Comparison of ENCODE assay signal across 1 cellular context in genomic region chr17:42180922-42181850, GRCh38.
TF ChIP-seq lines count a peak whose summit lies in the region.

Gene KCNH4 (minus strand): TSS chr17:42181142. CDS start chr17:42180945, 197 bp downstream.

TF ChIP-seq in K562, 482 proteins besides CTCF, POLR2A, EP300 and RAD21 (continued from another document and continues in another):
- TF ChIP-seq, protein P1, sequence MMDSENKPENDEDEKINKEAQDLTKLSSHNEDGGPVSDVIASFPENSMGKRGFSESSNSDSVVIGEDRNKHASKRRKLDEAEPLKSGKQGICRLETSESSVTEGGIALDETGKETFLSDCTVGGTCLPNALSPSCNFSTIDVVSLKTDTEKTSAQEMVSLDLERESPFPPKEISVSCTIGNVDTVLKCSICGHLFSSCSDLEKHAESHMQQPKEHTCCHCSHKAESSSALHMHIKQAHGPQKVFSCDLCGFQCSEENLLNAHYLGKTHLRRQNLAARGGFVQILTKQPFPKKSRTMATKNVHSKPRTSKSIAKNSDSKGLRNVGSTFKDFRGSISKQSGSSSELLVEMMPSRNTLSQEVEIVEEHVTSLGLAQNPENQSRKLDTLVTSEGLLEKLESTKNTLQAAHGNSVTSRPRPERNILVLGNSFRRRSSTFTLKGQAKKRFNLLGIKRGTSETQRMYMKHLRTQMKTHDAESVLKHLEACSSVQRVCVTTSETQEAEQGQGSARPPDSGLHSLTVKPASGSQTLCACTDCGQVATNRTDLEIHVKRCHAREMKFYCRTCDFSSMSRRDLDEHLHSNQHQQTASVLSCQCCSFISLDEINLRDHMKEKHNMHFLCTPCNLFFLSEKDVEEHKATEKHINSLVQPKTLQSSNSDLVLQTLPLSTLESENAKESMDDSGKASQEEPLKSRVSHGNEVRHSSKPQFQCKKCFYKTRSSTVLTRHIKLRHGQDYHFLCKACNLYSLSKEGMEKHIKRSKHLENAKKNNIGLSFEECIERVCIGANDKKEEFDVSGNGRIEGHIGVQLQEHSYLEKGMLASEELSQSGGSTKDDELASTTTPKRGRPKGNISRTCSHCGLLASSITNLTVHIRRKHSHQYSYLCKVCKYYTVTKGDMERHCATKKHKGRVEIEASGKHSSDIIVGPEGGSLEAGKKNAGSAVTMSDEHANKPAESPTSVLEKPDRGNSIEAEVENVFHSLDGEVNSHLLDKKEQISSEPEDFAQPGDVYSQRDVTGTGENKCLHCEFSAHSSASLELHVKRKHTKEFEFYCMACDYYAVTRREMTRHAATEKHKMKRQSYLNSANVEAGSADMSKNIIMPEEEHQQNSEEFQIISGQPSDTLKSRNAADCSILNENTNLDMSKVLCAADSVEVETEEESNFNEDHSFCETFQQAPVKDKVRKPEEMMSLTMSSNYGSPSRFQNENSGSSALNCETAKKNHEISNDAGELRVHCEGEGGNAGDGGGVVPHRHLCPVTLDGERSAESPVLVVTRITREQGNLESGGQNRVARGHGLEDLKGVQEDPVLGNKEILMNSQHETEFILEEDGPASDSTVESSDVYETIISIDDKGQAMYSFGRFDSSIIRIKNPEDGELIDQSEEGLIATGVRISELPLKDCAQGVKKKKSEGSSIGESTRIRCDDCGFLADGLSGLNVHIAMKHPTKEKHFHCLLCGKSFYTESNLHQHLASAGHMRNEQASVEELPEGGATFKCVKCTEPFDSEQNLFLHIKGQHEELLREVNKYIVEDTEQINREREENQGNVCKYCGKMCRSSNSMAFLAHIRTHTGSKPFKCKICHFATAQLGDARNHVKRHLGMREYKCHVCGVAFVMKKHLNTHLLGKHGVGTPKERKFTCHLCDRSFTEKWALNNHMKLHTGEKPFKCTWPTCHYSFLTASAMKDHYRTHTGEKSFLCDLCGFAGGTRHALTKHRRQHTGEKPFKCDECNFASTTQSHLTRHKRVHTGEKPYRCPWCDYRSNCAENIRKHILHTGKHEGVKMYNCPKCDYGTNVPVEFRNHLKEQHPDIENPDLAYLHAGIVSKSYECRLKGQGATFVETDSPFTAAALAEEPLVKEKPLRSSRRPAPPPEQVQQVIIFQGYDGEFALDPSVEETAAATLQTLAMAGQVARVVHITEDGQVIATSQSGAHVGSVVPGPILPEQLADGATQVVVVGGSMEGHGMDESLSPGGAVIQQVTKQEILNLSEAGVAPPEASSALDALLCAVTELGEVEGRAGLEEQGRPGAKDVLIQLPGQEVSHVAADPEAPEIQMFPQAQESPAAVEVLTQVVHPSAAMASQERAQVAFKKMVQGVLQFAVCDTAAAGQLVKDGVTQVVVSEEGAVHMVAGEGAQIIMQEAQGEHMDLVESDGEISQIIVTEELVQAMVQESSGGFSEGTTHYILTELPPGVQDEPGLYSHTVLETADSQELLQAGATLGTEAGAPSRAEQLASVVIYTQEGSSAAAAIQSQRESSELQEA (IDR thresholded peaks at IDR 0.05; ENCODE audit: low read depth) = no peak
- TF ChIP-seq, protein P2, sequence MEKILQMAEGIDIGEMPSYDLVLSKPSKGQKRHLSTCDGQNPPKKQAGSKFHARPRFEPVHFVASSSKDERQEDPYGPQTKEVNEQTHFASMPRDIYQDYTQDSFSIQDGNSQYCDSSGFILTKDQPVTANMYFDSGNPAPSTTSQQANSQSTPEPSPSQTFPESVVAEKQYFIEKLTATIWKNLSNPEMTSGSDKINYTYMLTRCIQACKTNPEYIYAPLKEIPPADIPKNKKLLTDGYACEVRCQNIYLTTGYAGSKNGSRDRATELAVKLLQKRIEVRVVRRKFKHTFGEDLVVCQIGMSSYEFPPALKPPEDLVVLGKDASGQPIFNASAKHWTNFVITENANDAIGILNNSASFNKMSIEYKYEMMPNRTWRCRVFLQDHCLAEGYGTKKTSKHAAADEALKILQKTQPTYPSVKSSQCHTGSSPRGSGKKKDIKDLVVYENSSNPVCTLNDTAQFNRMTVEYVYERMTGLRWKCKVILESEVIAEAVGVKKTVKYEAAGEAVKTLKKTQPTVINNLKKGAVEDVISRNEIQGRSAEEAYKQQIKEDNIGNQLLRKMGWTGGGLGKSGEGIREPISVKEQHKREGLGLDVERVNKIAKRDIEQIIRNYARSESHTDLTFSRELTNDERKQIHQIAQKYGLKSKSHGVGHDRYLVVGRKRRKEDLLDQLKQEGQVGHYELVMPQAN (IDR thresholded peaks at IDR 0.05; ENCODE audit: borderline replicate concordance) = peak; percentile 76
- no peak for TF ChIP-seq NFE2 (IDR thresholded peaks at IDR 0.05; ENCODE audit: low read depth)
- peak; percentile 33; the same call in 1 of the 2 replicates for TF ChIP-seq ARID1B (IDR thresholded peaks at IDR 0.05)
- no peak for TF ChIP-seq NCOA1 (IDR thresholded peaks at IDR 0.05; ENCODE audit: low read depth)
- no peak for TF ChIP-seq PML (IDR thresholded peaks at IDR 0.05; ENCODE audit: low read length)
- peak in 1 of 2 experiments; percentile 59; a peak in 1 of 4 replicates for TF ChIP-seq TBL1XR1 (IDR thresholded peaks at IDR 0.05; ENCODE audit: low read length in 2 of 2)
- no peak for TF ChIP-seq POLR2H (tag; IDR thresholded peaks at IDR 0.05; ENCODE audit: low read depth)
- peak; percentile 84 for TF ChIP-seq RAD51 (IDR thresholded peaks at IDR 0.05; ENCODE audit: borderline replicate concordance, low read depth)
- TF ChIP-seq, protein P3, sequence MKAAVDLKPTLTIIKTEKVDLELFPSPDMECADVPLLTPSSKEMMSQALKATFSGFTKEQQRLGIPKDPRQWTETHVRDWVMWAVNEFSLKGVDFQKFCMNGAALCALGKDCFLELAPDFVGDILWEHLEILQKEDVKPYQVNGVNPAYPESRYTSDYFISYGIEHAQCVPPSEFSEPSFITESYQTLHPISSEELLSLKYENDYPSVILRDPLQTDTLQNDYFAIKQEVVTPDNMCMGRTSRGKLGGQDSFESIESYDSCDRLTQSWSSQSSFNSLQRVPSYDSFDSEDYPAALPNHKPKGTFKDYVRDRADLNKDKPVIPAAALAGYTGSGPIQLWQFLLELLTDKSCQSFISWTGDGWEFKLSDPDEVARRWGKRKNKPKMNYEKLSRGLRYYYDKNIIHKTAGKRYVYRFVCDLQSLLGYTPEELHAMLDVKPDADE (conservative IDR thresholded peaks at IDR 0.05; ENCODE audit: control insufficient read depth, low read depth, low read length) = peak; percentile 25; the same call in 1 of the 2 replicates
- TF ChIP-seq USF2 (CRISPR knock-in tag; IDR thresholded peaks at IDR 0.05) = peak; percentile 88
- TF ChIP-seq ZNF436 (CRISPR knock-in tag; IDR thresholded peaks at IDR 0.05) = no peak
- TF ChIP-seq XRCC5 (IDR thresholded peaks at IDR 0.05; ENCODE audit: low read depth, low read length) = peak; percentile 95; the same call in 1 of the 2 replicates
- TF ChIP-seq MECOM (CRISPR knock-in tag; IDR thresholded peaks at IDR 0.05) = no peak
- TF ChIP-seq, protein P4, sequence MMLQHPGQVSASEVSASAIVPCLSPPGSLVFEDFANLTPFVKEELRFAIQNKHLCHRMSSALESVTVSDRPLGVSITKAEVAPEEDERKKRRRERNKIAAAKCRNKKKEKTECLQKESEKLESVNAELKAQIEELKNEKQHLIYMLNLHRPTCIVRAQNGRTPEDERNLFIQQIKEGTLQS (IDR thresholded peaks at IDR 0.05) = no peak
- TF ChIP-seq, protein P4 (CRISPR knock-in tag; conservative IDR thresholded peaks at IDR 0.05) = peak; percentile 95
- 0 out of 2 replicates have a peak, but pooled peaks have one; percentile 18 for TF ChIP-seq ZNF175 (CRISPR knock-in tag; IDR thresholded peaks at IDR 0.05; ENCODE audit: low read depth)
- peak; percentile 73 to 87; a peak in 2 of 4 replicates for TF ChIP-seq SIN3A (IDR thresholded peaks at IDR 0.05; ENCODE audit: borderline replicate concordance in 2 of 2, control insufficient read depth in 1 of 2, low read depth in 2 of 2, low read length in 2 of 2)
- TF ChIP-seq, protein P5, sequence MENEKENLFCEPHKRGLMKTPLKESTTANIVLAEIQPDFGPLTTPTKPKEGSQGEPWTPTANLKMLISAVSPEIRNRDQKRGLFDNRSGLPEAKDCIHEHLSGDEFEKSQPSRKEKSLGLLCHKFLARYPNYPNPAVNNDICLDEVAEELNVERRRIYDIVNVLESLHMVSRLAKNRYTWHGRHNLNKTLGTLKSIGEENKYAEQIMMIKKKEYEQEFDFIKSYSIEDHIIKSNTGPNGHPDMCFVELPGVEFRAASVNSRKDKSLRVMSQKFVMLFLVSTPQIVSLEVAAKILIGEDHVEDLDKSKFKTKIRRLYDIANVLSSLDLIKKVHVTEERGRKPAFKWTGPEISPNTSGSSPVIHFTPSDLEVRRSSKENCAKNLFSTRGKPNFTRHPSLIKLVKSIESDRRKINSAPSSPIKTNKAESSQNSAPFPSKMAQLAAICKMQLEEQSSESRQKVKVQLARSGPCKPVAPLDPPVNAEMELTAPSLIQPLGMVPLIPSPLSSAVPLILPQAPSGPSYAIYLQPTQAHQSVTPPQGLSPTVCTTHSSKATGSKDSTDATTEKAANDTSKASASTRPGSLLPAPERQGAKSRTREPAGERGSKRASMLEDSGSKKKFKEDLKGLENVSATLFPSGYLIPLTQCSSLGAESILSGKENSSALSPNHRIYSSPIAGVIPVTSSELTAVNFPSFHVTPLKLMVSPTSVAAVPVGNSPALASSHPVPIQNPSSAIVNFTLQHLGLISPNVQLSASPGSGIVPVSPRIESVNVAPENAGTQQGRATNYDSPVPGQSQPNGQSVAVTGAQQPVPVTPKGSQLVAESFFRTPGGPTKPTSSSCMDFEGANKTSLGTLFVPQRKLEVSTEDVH (IDR thresholded peaks at IDR 0.05; ENCODE audit: low read depth, partially characterized antibody) = peak; percentile 99
- TF ChIP-seq, protein P6, sequence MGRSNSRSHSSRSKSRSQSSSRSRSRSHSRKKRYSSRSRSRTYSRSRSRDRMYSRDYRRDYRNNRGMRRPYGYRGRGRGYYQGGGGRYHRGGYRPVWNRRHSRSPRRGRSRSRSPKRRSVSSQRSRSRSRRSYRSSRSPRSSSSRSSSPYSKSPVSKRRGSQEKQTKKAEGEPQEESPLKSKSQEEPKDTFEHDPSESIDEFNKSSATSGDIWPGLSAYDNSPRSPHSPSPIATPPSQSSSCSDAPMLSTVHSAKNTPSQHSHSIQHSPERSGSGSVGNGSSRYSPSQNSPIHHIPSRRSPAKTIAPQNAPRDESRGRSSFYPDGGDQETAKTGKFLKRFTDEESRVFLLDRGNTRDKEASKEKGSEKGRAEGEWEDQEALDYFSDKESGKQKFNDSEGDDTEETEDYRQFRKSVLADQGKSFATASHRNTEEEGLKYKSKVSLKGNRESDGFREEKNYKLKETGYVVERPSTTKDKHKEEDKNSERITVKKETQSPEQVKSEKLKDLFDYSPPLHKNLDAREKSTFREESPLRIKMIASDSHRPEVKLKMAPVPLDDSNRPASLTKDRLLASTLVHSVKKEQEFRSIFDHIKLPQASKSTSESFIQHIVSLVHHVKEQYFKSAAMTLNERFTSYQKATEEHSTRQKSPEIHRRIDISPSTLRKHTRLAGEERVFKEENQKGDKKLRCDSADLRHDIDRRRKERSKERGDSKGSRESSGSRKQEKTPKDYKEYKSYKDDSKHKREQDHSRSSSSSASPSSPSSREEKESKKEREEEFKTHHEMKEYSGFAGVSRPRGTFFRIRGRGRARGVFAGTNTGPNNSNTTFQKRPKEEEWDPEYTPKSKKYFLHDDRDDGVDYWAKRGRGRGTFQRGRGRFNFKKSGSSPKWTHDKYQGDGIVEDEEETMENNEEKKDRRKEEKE (IDR thresholded peaks at IDR 0.05; ENCODE audit: borderline replicate concordance in 1 of 2, control insufficient read depth in 1 of 2, low read depth in 2 of 2, low read length in 1 of 2) = peak in 1 of 2 experiments; percentile 71; a peak in 1 of 4 replicates
- TF ChIP-seq CBX3 (IDR thresholded peaks at IDR 0.05; ENCODE audit: borderline replicate concordance in 1 of 2, low read length in 2 of 2) = peak in 1 of 2 experiments; percentile 93; a peak in 2 of 3 replicates
- no peak for TF ChIP-seq ETV6 (IDR thresholded peaks at IDR 0.05; ENCODE audit: borderline replicate concordance in 1 of 2, low read depth in 2 of 2, low read length in 1 of 2)
- no peak for TF ChIP-seq ETV6 (CRISPR knock-in tag; IDR thresholded peaks at IDR 0.05; ENCODE audit: borderline replicate concordance)
- no peak for TF ChIP-seq CEBPB (tag; IDR thresholded peaks at IDR 0.05)
- TF ChIP-seq, protein P7, sequence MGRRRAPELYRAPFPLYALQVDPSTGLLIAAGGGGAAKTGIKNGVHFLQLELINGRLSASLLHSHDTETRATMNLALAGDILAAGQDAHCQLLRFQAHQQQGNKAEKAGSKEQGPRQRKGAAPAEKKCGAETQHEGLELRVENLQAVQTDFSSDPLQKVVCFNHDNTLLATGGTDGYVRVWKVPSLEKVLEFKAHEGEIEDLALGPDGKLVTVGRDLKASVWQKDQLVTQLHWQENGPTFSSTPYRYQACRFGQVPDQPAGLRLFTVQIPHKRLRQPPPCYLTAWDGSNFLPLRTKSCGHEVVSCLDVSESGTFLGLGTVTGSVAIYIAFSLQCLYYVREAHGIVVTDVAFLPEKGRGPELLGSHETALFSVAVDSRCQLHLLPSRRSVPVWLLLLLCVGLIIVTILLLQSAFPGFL (CRISPR knock-in tag; IDR thresholded peaks at IDR 0.05) = no peak
- TF ChIP-seq, protein P8, sequence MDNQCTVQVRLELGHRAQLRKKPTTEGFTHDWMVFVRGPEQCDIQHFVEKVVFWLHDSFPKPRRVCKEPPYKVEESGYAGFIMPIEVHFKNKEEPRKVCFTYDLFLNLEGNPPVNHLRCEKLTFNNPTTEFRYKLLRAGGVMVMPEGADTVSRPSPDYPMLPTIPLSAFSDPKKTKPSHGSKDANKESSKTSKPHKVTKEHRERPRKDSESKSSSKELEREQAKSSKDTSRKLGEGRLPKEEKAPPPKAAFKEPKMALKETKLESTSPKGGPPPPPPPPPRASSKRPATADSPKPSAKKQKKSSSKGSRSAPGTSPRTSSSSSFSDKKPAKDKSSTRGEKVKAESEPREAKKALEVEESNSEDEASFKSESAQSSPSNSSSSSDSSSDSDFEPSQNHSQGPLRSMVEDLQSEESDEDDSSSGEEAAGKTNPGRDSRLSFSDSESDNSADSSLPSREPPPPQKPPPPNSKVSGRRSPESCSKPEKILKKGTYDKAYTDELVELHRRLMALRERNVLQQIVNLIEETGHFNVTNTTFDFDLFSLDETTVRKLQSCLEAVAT (IDR thresholded peaks at IDR 0.05) = 0 out of 4 replicates have a peak, but pooled peaks of 1 of the 2 experiments have one; percentile 42
- peak; percentile 66; the same call in 1 of the 2 replicates for TF ChIP-seq HDAC2 (IDR thresholded peaks at IDR 0.05)
- no peak for TF ChIP-seq ZNF124 (CRISPR knock-in tag; IDR thresholded peaks at IDR 0.05)
- peak; percentile 99 to 100 for TF ChIP-seq E2F6 (IDR thresholded peaks at IDR 0.05; ENCODE audit: borderline replicate concordance in 1 of 2, extremely low read depth in 1 of 2, insufficient read depth in 1 of 2, insufficient read length in 1 of 2, low read depth in 1 of 2, low read length in 1 of 2, poor library complexity in 1 of 2, severe bottlenecking in 1 of 2)
